Comparison of ENCODE assay signal across 8 cellular contexts in genomic region chr5:1800470-1801060, GRCh38. TPM values are rescaled to one million over a fixed set of nuclear protein-coding genes. Genes with fewer than 3 reads are reported as not detected.
A peak's percentile ranks its signal among the peaks of the same experiment; 100 is the strongest.
DNase-seq lines count a peak whose midpoint lies in the region; ATAC-seq and TF ChIP-seq lines count a peak whose summit lies in the region.

No MANE protein-coding gene starts in this region.

- POLR2A ChIA-PET in naive thymus-derived CD8-positive, alpha-beta T cell (lab: Charles Lee): interaction anchor here (0.6 to 4.4 kb wide), 17 partner anchors 9 to 1582 kb away, joined by 3 to 40 read pairs (median 4); partner anchors contain the start of genes CCDC127, CLPTM1L, LPCAT1 and SDHA

- H3K27me3 Mint-ChIP-seq in stimulated activated naive CD8-positive, alpha-beta T cell treated with anti-CD3 and anti-CD28 coated beads, Interleukin-15, Interleukin-2, amounts not matched to agents 100 ng/mL and 50 ng/mL, for 24 hours: no peaks in the 10 kb centered on the region
- no peaks in the 10 kb centered on the region for H3K27me3 Mint-ChIP-seq in naive thymus-derived CD8-positive, alpha-beta T cell

- DNase-seq in stimulated activated naive CD8-positive, alpha-beta T cell treated with anti-CD3 and anti-CD28 coated beads, Interleukin-15, Interleukin-2, amounts not matched to agents 100 U/mL and 50 U/mL, for 24 hours: no peak
- DNase-seq in LNCaP clone FGC (ENCODE audit: low read depth) (no peak), UCSD-AML1 (lab: John Stamatoyannopoulos, UW; ENCODE audit: unreplicated experiment) (peak; percentile 34), epithelial cell of proximal tubule (ENCODE audit: low read depth) (no peak), NCI-H1930 (lab: John Stamatoyannopoulos, UW) (no peak), GM10266 (ENCODE audit: extremely low spot score) (no peak)
- DNase-seq in naive thymus-derived CD8-positive, alpha-beta T cell: peak in 8 of 10 donors; percentile 31 to 71 (median 54)

- peak overlapping the region; percentile 95 for H3K4me3 Mint-ChIP-seq in stimulated activated naive CD8-positive, alpha-beta T cell treated with anti-CD3 and anti-CD28 coated beads, Interleukin-15, Interleukin-2, amounts not matched to agents 100 ng/mL and 50 ng/mL, for 24 hours
- H3K4me3 Mint-ChIP-seq in naive thymus-derived CD8-positive, alpha-beta T cell: peak overlapping the region; percentile 96 to 100 (median 99)

- peaks cover 56% of the 10 kb centered on the region for H3K4me1 Mint-ChIP-seq in stimulated activated naive CD8-positive, alpha-beta T cell treated with anti-CD3 and anti-CD28 coated beads, Interleukin-15, Interleukin-2, amounts not matched to agents 100 ng/mL and 50 ng/mL, for 24 hours (ENCODE audit: low read depth)
- H3K4me1 Mint-ChIP-seq in naive thymus-derived CD8-positive, alpha-beta T cell: peaks cover 29 to 68% (median 61%) of the 10 kb centered on the region in 4 donors

- no peak for ATAC-seq in stimulated activated naive CD8-positive, alpha-beta T cell treated with anti-CD3 and anti-CD28 coated beads, Interleukin-15, Interleukin-2, amounts not matched to agents 100 U/mL and 50 U/mL, for 24 hours
- peak; percentile 41 to 51 for ATAC-seq in naive thymus-derived CD8-positive, alpha-beta T cell

- peaks cover 48% of the 10 kb centered on the region for H3K36me3 Mint-ChIP-seq in stimulated activated naive CD8-positive, alpha-beta T cell treated with anti-CD3 and anti-CD28 coated beads, Interleukin-15, Interleukin-2, amounts not matched to agents 100 ng/mL and 50 ng/mL, for 24 hours (ENCODE audit: low read depth)
- H3K36me3 Mint-ChIP-seq in naive thymus-derived CD8-positive, alpha-beta T cell: peaks cover 11 to 37% (median 18%) of the 10 kb centered on the region in 3 donors

- H3K4me3 ChIP-seq in LNCaP clone FGC (ENCODE audit: low read depth, low read length) (peak overlapping the region; percentile 83), epithelial cell of proximal tubule (ENCODE audit: low read depth, low read length) (peak overlapping the region; percentile 68)

- TF ChIP-seq CTCF in LNCaP clone FGC (IDR thresholded peaks at IDR 0.05; ENCODE audit: control insufficient read depth, extremely low read depth, insufficient read depth) (no peak), epithelial cell of proximal tubule (conservative IDR thresholded peaks at IDR 0.05; ENCODE audit: low read depth, low read length) (no peak), GM10266 (IDR thresholded peaks at IDR 0.05; ENCODE audit: control insufficient read depth, insufficient read depth, low read depth, missing control alignments) (no peak)

- no peaks in the 10 kb centered on the region for H3K9me3 Mint-ChIP-seq in stimulated activated naive CD8-positive, alpha-beta T cell treated with anti-CD3 and anti-CD28 coated beads, Interleukin-15, Interleukin-2, amounts not matched to agents 100 ng/mL and 50 ng/mL, for 24 hours
- H3K9me3 Mint-ChIP-seq in naive thymus-derived CD8-positive, alpha-beta T cell: no peaks in the 10 kb centered on the region

- peak overlapping the region; percentile 94 for H3K27ac Mint-ChIP-seq in stimulated activated naive CD8-positive, alpha-beta T cell treated with anti-CD3 and anti-CD28 coated beads, Interleukin-15, Interleukin-2, amounts not matched to agents 100 ng/mL and 50 ng/mL, for 24 hours
- peak overlapping the region; percentile 97 to 99 (median 99) for H3K27ac Mint-ChIP-seq in naive thymus-derived CD8-positive, alpha-beta T cell

RNA-seq across cellular contexts. Expression of gene NDUFS6, which starts 0.6 kb away (rescaled TPM):
- total RNA-seq in epithelial cell of proximal tubule: 146 and 181 TPM in 2 replicates
- 10 to 100 TPM; 12.6 to 16.8 TPM for total RNA-seq in naive thymus-derived CD8-positive, alpha-beta T cell
- polyA plus RNA-seq in naive thymus-derived CD8-positive, alpha-beta T cell: 10 to 100 TPM; 69.3 to 75.8 (median 70.9) TPM

RNA-seq across cellular contexts. Expression of gene MRPL36, which starts 0.9 kb away (rescaled TPM):
- total RNA-seq in epithelial cell of proximal tubule: 57.9 and 75.9 TPM in 2 replicates
- total RNA-seq in naive thymus-derived CD8-positive, alpha-beta T cell: 10 to 100 TPM; 25.8 to 30.9 TPM
- polyA plus RNA-seq in naive thymus-derived CD8-positive, alpha-beta T cell: 10 to 100 TPM; 61.6 to 84.3 (median 71.6) TPM

Comparison
In these comparisons a context has a peak if more than half of its experiments do, and no peak if none do; other contexts are left out.
1. DNase-seq: peak in UCSD-AML1 (single experiment) and naive thymus-derived CD8-positive, alpha-beta T cell (8 of 10); none in stimulated activated naive CD8-positive, alpha-beta T cell treated with anti-CD3 and anti-CD28 coated beads, Interleukin-15, Interleukin-2, amounts not matched to agents 100 U/mL and 50 U/mL, for 24 hours (single experiment), LNCaP clone FGC (single experiment), epithelial cell of proximal tubule (single experiment), NCI-H1930 (0 of 2) and GM10266 (single experiment).